21 cellular contexts compared by ENCODE assay signal in genomic region chr3:77189258-77189657, GRCh38.
DNase-seq lines count a peak whose midpoint lies in the region; ATAC-seq, FAIRE-seq and TF ChIP-seq lines count a peak whose summit lies in the region.
"Had no signal": no experiment of that assay in that cellular context is flagged by ENCODE, and none has a peak within 500 bp of the region (broad histone marks: within the 10 kb centered on the region; RNA-seq: fewer than 3 reads in every experiment).

No MANE protein-coding gene starts in this region.

- no peaks in the 10 kb centered on the region for H3K9me1 ChIP-seq in K562 (ENCODE audit: control insufficient read depth, insufficient read depth, low read length)

- no peak for DNase-seq in K562 (ENCODE audit: extremely low read depth in 1 of 4, low spot score in 3 of 4)
- DNase-seq in superior temporal gyrus (ENCODE audit: extremely low spot score): no peak
- DNase-seq in HT-29 (ENCODE audit: low spot score): no peak
- no peak for DNase-seq in middle frontal gyrus (ENCODE audit: extremely low spot score, low spot score)
- DNase-seq: AML-193; Caco-2; CD4-positive, alpha-beta T cell; DMS153; DMS79; GDM1; HCEC 1CT; HFFc6 had no signal

- POLR2A ChIA-PET in K562 (lab: Yijun Ruan, JAX): no interaction called here

- H3K27me3 ChIP-seq in OCI-LY1 (ENCODE audit: insufficient read depth, low read length) (no peaks in the 10 kb centered on the region), K562 (ENCODE audit: control insufficient read depth in 2 of 2, insufficient read depth in 2 of 2, low read length in 2 of 2) (no peaks in the 10 kb centered on the region), neural cell (ENCODE audit: insufficient read depth, low read depth, low read length) (no peaks in the 10 kb centered on the region)

- H2AFZ ChIP-seq in OCI-LY1 (ENCODE audit: low read length) (no peak overlapping the region), K562 (ENCODE audit: low read depth, low read length) (peak overlapping the region; percentile 29; the same call in 1 of the 2 replicates), neural cell (ENCODE audit: low read depth, low read length) (no peak overlapping the region)
- H2AFZ ChIP-seq: GM23338 had no signal

- in situ Hi-C loops in K562 (cut with MboI): no loop called here

- H3K4me3 ChIP-seq in OCI-LY1 (ENCODE audit: low read depth, low read length, poor library complexity, severe bottlenecking): peak overlapping the region; percentile 23
- H3K4me3 ChIP-seq in K562: no peak overlapping the region
- no peak overlapping the region for H3K4me3 ChIP-seq in neural cell (ENCODE audit: low read length)
- H3K4me3 ChIP-seq: A549, GM23338 had no signal

- H3K79me2 ChIP-seq in OCI-LY1 (ENCODE audit: insufficient read depth, low read length) (no peaks in the 10 kb centered on the region), K562 (ENCODE audit: control insufficient read depth, insufficient read depth, low read length) (no peaks in the 10 kb centered on the region), neural cell (replicated peaks; ENCODE audit: insufficient read depth, low read length) (no peaks in the 10 kb centered on the region)

- no peak for FAIRE-seq in K562 (lab: Jason Lieb, UNC)
- FAIRE-seq: A549, GM12892, GM18507, H54 had no signal

- no peak for TF ChIP-seq POLR2A in K562 (conservative IDR thresholded peaks at IDR 0.05)

- H3K9me2 ChIP-seq in OCI-LY1 (ENCODE audit: low read depth, low read length) (no peaks in the 10 kb centered on the region), neural cell (ENCODE audit: insufficient read depth, low read length) (no peaks in the 10 kb centered on the region)

- BruUV-seq in K562 (replicated peaks; lab: Mats Ljungman, UMichigan): no TSS peak

- H3F3A ChIP-seq in OCI-LY1 (ENCODE audit: insufficient read depth, low read length) (peaks cover 9% of the 10 kb centered on the region; the same call in 1 of the 2 replicates), neural cell (ENCODE audit: insufficient read depth, low read length, poor library complexity, severe bottlenecking) (no peaks in the 10 kb centered on the region)

- TF ChIP-seq RAD21 in K562 (CRISPR knock-in tag; conservative IDR thresholded peaks at IDR 0.05 in 1 of 2, IDR thresholded peaks at IDR 0.05 in 1 of 2) (no peak), neural cell (conservative IDR thresholded peaks at IDR 0.05) (no peak)

- CTCF ChIA-PET in K562 (lab: Yijun Ruan, JAX; ENCODE audit: low intra/inter-chr PET ratio): no interaction called here

- H4K20me1 ChIP-seq in OCI-LY1 (ENCODE audit: insufficient read depth, low read length) (no peaks in the 10 kb centered on the region), K562 (replicated peaks; ENCODE audit: control insufficient read depth, insufficient read depth, low read length) (no peaks in the 10 kb centered on the region), neural cell (ENCODE audit: insufficient read depth) (no peaks in the 10 kb centered on the region)

- intact Hi-C loops in K562 (cut with micrococcal nuclease): no loop called here

- no peaks in the 10 kb centered on the region for H3K9me3 ChIP-seq in OCI-LY1 (ENCODE audit: low read length)
- no peaks in the 10 kb centered on the region for H3K9me3 ChIP-seq in K562 (replicated peaks; ENCODE audit: control insufficient read depth, insufficient read depth, low read depth, low read length)
- H3K9me3 ChIP-seq in neural cell (ENCODE audit: low read length): no peaks in the 10 kb centered on the region
- H3K9me3 ChIP-seq: A549, Caco-2 had no signal

- ATAC-seq in K562 (no peak; the same call in 2 of the 3 replicates), HG02610 (IDR thresholded peaks at IDR 0.05; ENCODE audit: unreplicated experiment) (no peak)
- ATAC-seq: A549, GM23338 had no signal

- WGBS in K562 (ENCODE audit: insufficient coverage, low coverage, missing lambda C conversion rate): 4% methylated on average over 2 of the region's 2 CpGs

- no peaks in the 10 kb centered on the region for H3K36me3 ChIP-seq in OCI-LY1 (ENCODE audit: insufficient read depth, low read length)
- no peaks in the 10 kb centered on the region for H3K36me3 ChIP-seq in K562 (ENCODE audit: control insufficient read depth, insufficient read depth, low read length)
- no peaks in the 10 kb centered on the region for H3K36me3 ChIP-seq in neural cell (ENCODE audit: insufficient read depth, low read length)

- peak overlapping the region; percentile 100 for H3K27ac ChIP-seq in OCI-LY1 (ENCODE audit: low read depth, low read length, poor library complexity, severe bottlenecking)
- H3K27ac ChIP-seq in K562 (ENCODE audit: extremely low read depth, low read depth, low read length): no peak overlapping the region
- peak overlapping the region; percentile 79 for H3K27ac ChIP-seq in neural cell (ENCODE audit: low read length)
- H3K27ac ChIP-seq: A549, C4-2B had no signal

- H3K4me2 ChIP-seq in OCI-LY1 (ENCODE audit: low read length) (peak overlapping the region; percentile 62), K562 (ENCODE audit: insufficient read depth, low read length) (no peak overlapping the region), neural cell (ENCODE audit: low read length) (no peak overlapping the region)
- H3K4me2 ChIP-seq: A549, GM23338 had no signal

- TF ChIP-seq CTCF in OCI-LY1 (IDR thresholded peaks at IDR 0.05; ENCODE audit: low read length) (no peak), K562 (IDR thresholded peaks at IDR 0.05 in 2 of 3, conservative IDR thresholded peaks at IDR 0.05 in 1 of 3; ENCODE audit: insufficient read depth in 2 of 3, low read depth in 1 of 3, low read length in 3 of 3) (no peak), neural cell (IDR thresholded peaks at IDR 0.05; ENCODE audit: poor library complexity, severe bottlenecking) (no peak)

- no peak for TF ChIP-seq EP300 in K562 (IDR thresholded peaks at IDR 0.05; ENCODE audit: low read length)
- TF ChIP-seq EP300 in neural cell (conservative IDR thresholded peaks at IDR 0.05; ENCODE audit: poor library complexity, severe bottlenecking): no peak

- peaks cover 100% of the 10 kb centered on the region for H3K4me1 ChIP-seq in OCI-LY1 (ENCODE audit: insufficient read depth, low read length, severe bottlenecking)
- H3K4me1 ChIP-seq in K562 (replicated peaks in 1 of 2; ENCODE audit: control insufficient read depth in 2 of 2, insufficient read depth in 2 of 2, low read length in 2 of 2): peaks cover 0 to 6% of the 10 kb centered on the region in 2 experiments; a peak in 2 of 5 replicates
- H3K4me1 ChIP-seq: A549, Caco-2 had no signal

- H3K9ac ChIP-seq in OCI-LY1 (ENCODE audit: low read length): peak overlapping the region; percentile 81
- H3K9ac ChIP-seq in K562 (ENCODE audit: insufficient read depth in 1 of 2, low read depth in 2 of 2, low read length in 2 of 2): no peak overlapping the region
- H3K9ac ChIP-seq in neural cell (ENCODE audit: low read length): no peak overlapping the region

TF ChIP-seq in K562, 482 proteins besides CTCF, POLR2A, EP300 and RAD21 (continues in another document):
- TF ChIP-seq ZNF41 (CRISPR knock-in tag; conservative IDR thresholded peaks at IDR 0.05): no peak
- TF ChIP-seq CHD1 (IDR thresholded peaks at IDR 0.05; ENCODE audit: low read length): no peak
- TF ChIP-seq IFI16 (CRISPR knock-in tag; IDR thresholded peaks at IDR 0.05): no peak
- TF ChIP-seq CREB5 (CRISPR knock-in tag; IDR thresholded peaks at IDR 0.05): no peak
- TF ChIP-seq GTF2A2 (tag; IDR thresholded peaks at IDR 0.05): no peak
- TF ChIP-seq MEIS2 (IDR thresholded peaks at IDR 0.05; ENCODE audit: partially characterized antibody): peak; percentile 80
- no peak for TF ChIP-seq GABPB2 (CRISPR knock-in tag; conservative IDR thresholded peaks at IDR 0.05)
- TF ChIP-seq NR3C1 (CRISPR knock-in tag; IDR thresholded peaks at IDR 0.05): no peak
- no peak for TF ChIP-seq KDM4B (IDR thresholded peaks at IDR 0.05; ENCODE audit: borderline replicate concordance in 2 of 2, low read depth in 1 of 2)

TF ChIP-seq in neural cell, 6 proteins besides CTCF, POLR2A, EP300 and RAD21:
- TF ChIP-seq EZH2 (IDR thresholded peaks at IDR 0.05; ENCODE audit: borderline replicate concordance, insufficient read depth, low read length, poor library complexity, severe bottlenecking) (no peak), POLR2AphosphoS5 (IDR thresholded peaks at IDR 0.05) (no peak), TAF1 (IDR thresholded peaks at IDR 0.05; ENCODE audit: low read depth) (no peak), SMC3 (conservative IDR thresholded peaks at IDR 0.05; ENCODE audit: poor library complexity) (no peak), MXI1 (conservative IDR thresholded peaks at IDR 0.05; ENCODE audit: poor library complexity, severe bottlenecking) (no peak)
- TF ChIP-seq, protein P1, sequence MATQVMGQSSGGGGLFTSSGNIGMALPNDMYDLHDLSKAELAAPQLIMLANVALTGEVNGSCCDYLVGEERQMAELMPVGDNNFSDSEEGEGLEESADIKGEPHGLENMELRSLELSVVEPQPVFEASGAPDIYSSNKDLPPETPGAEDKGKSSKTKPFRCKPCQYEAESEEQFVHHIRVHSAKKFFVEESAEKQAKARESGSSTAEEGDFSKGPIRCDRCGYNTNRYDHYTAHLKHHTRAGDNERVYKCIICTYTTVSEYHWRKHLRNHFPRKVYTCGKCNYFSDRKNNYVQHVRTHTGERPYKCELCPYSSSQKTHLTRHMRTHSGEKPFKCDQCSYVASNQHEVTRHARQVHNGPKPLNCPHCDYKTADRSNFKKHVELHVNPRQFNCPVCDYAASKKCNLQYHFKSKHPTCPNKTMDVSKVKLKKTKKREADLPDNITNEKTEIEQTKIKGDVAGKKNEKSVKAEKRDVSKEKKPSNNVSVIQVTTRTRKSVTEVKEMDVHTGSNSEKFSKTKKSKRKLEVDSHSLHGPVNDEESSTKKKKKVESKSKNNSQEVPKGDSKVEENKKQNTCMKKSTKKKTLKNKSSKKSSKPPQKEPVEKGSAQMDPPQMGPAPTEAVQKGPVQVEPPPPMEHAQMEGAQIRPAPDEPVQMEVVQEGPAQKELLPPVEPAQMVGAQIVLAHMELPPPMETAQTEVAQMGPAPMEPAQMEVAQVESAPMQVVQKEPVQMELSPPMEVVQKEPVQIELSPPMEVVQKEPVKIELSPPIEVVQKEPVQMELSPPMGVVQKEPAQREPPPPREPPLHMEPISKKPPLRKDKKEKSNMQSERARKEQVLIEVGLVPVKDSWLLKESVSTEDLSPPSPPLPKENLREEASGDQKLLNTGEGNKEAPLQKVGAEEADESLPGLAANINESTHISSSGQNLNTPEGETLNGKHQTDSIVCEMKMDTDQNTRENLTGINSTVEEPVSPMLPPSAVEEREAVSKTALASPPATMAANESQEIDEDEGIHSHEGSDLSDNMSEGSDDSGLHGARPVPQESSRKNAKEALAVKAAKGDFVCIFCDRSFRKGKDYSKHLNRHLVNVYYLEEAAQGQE (IDR thresholded peaks at IDR 0.05; ENCODE audit: borderline replicate concordance): no peak
